Comparison of ENCODE assay signal across 19 cellular contexts in the genomic region with DNA sequence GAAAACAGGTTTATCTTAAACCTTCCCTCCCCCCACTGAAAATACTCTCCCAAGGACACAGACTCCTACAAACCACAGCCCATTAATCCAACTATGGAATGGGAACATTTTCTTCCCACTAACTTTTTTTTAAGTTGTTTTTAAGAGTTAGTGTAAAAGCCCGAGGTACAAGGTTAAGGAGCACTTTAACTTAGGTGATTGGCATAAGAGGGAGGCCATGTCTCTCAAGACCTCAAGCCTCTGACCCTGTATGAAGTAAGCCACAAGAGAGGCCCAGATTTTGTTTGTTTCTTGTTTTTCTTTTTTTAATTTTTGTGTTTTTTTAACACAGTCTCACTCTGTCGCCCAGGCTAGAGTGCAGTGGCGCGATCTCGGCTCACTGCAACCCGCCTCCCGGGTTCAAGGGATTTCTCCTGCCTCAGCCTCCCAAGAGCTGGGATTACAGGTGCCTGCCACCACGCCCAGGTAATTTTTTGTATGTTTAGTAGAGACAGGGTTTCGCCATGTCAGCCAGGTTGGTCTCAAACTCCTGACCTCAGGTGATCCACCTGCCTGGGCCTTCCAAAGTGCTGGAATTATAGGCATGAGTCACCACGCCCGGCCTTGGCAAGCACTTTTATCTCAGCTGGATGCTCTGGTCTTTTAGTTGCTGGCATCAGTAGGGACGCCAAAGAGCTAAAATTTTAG. TPM values are rescaled to one million over a fixed set of nuclear protein-coding genes. Genes with fewer than 3 reads are reported as not detected.
DNase-seq lines count a peak whose midpoint lies in the region; ATAC-seq, FAIRE-seq and TF ChIP-seq lines count a peak whose summit lies in the region.
"Had no signal": no experiment of that assay in that cellular context is flagged by ENCODE, and none has a peak within 500 bp of the region (broad histone marks: within the 10 kb centered on the region; RNA-seq: fewer than 3 reads in every experiment).

No MANE protein-coding gene starts in this region.

- no peak overlapping the region for H3K27ac ChIP-seq in GM23338 (ENCODE audit: low read depth)
- H3K27ac ChIP-seq in H1 (ENCODE audit: low read depth, low read length) = no peak overlapping the region
- no peak overlapping the region for H3K27ac ChIP-seq in spleen
- H3K27ac ChIP-seq in esophagus muscularis mucosa (replicated peaks in 1 of 4) = no peak overlapping the region
- H3K27ac ChIP-seq: RWPE1, SJCRH30 had no signal

- FAIRE-seq in H1 (lab: Jason Lieb, UNC) = no peak
- FAIRE-seq: GM12892 had no signal

- no peak overlapping the region for H3K4ac ChIP-seq in H1 (replicated peaks; ENCODE audit: insufficient read length, low read depth, low read length)

- no peak overlapping the region for H4K8ac ChIP-seq in H1 (ENCODE audit: extremely low read depth, insufficient read depth, low read length)

- no peak overlapping the region for H3K56ac ChIP-seq in H1 (replicated peaks; ENCODE audit: insufficient read length, low read depth, low read length)

- H3K27me3 ChIP-seq in GM23338 (ENCODE audit: insufficient read depth) (no peaks in the 10 kb centered on the region), H1 (replicated peaks in 1 of 4; ENCODE audit: control insufficient read depth in 3 of 4, extremely low read depth in 1 of 4, insufficient read depth in 3 of 4, low read length in 3 of 4) (no peaks in the 10 kb centered on the region), spleen (replicated peaks in 1 of 7) (no peaks in the 10 kb centered on the region), esophagus muscularis mucosa (no peaks in the 10 kb centered on the region)
- H3K27me3 ChIP-seq: SJCRH30 had no signal

- H3K18ac ChIP-seq in H1 (ENCODE audit: extremely low read depth, low read length) = no peak overlapping the region

- no peak overlapping the region for H4K91ac ChIP-seq in H1 (replicated peaks; ENCODE audit: insufficient read length, low read length)

- H3K9ac ChIP-seq in H1 (replicated peaks in 1 of 4; ENCODE audit: extremely low read depth in 1 of 4, low read depth in 3 of 4, low read length in 3 of 4) = no peak overlapping the region

- no peak overlapping the region for H2BK12ac ChIP-seq in H1 (ENCODE audit: low read depth, low read length)

- TF ChIP-seq CTCF in GM23338 (conservative IDR thresholded peaks at IDR 0.05; ENCODE audit: low read depth in 2 of 2) (no peak), H1 (IDR thresholded peaks at IDR 0.05; ENCODE audit: control extremely low read depth in 1 of 3, insufficient read depth in 1 of 3, low read depth in 1 of 3, low read length in 3 of 3) (no peak), spleen (IDR thresholded peaks at IDR 0.05 in 8 of 11, conservative IDR thresholded peaks at IDR 0.05 in 3 of 11) (no peak), esophagus muscularis mucosa (IDR thresholded peaks at IDR 0.05) (no peak)

- H3K4me1 ChIP-seq in GM23338 (ENCODE audit: insufficient read depth) = peaks cover 19% of the 10 kb centered on the region
- H3K4me1 ChIP-seq in H1 (replicated peaks in 1 of 4; ENCODE audit: control insufficient read depth in 3 of 4, insufficient read depth in 4 of 4, low read length in 3 of 4) = peaks cover 0 to 10% (median 4%) of the 10 kb centered on the region in 4 experiments; a peak in 3 of 7 replicates
- H3K4me1 ChIP-seq in spleen = peaks cover 0 to 22% (median 3%) of the 10 kb centered on the region in 6 donors
- H3K4me1 ChIP-seq in esophagus muscularis mucosa = no peaks in the 10 kb centered on the region
- H3K4me1 ChIP-seq: SJCRH30 had no signal

- H3K23ac ChIP-seq in H1 (ENCODE audit: insufficient read length) = no peak overlapping the region

- CTCF ChIA-PET in H1 (lab: Charles Lee; ENCODE audit: partially characterized antibody) = interaction anchor here (1.0 to 2.0 kb wide), 2 partner anchors 18 to 37 kb away, joined by 3 to 6 read pairs; no protein-coding TSS in a partner anchor
- CTCF ChIA-PET in activated naive CD4-positive, alpha-beta T cell treated with anti-CD3 and anti-CD28 coated beads for 36 hours (lab: Charles Lee) = interaction anchor here (0.7 kb wide), 1 partner anchor 779 kb away, joined by 3 read pairs; no protein-coding TSS in a partner anchor

- no peaks in the 10 kb centered on the region for H3K36me3 Mint-ChIP-seq in GM23338 (ENCODE audit: low read depth)
- H3K36me3 Mint-ChIP-seq in activated naive CD4-positive, alpha-beta T cell treated with anti-CD3 and anti-CD28 coated beads for 36 hours (ENCODE audit: low read depth) = no peaks in the 10 kb centered on the region

- H3K4me3 Mint-ChIP-seq in GM23338 = no peak overlapping the region
- no peak overlapping the region for H3K4me3 Mint-ChIP-seq in activated naive CD4-positive, alpha-beta T cell treated with anti-CD3 and anti-CD28 coated beads for 36 hours

- H3K27me3 Mint-ChIP-seq in GM23338 (ENCODE audit: insufficient read depth, low read depth, poor library complexity) = peaks cover 4% of the 10 kb centered on the region
- H3K27me3 Mint-ChIP-seq in activated naive CD4-positive, alpha-beta T cell treated with anti-CD3 and anti-CD28 coated beads for 36 hours (ENCODE audit: low read depth) = no peaks in the 10 kb centered on the region

- no peak overlapping the region for H3K14ac ChIP-seq in H1 (ENCODE audit: insufficient read length)

- TF ChIP-seq POLR2A in H1 (IDR thresholded peaks at IDR 0.05; ENCODE audit: control extremely low read depth in 1 of 2, low read depth in 2 of 2, low read length in 2 of 2) (no peak), spleen (IDR thresholded peaks at IDR 0.05) (no peak), esophagus muscularis mucosa (IDR thresholded peaks at IDR 0.05; ENCODE audit: low read depth) (no peak)

- no peaks in the 10 kb centered on the region for H4K20me1 ChIP-seq in GM23338 (replicated peaks; ENCODE audit: insufficient read depth)
- no peaks in the 10 kb centered on the region for H4K20me1 ChIP-seq in H1 (replicated peaks in 1 of 2; ENCODE audit: control insufficient read depth in 1 of 2, insufficient read depth in 2 of 2, low read length in 2 of 2)

- peak; percentile 41; the same call in 2 of the 3 replicates for ATAC-seq in GM23338

- no peak for TF ChIP-seq RAD21 in H1 (IDR thresholded peaks at IDR 0.05 in 1 of 2, conservative IDR thresholded peaks at IDR 0.05 in 1 of 2; ENCODE audit: low read depth in 2 of 2, low read length in 2 of 2)

- no peaks in the 10 kb centered on the region for H3K9me2 ChIP-seq in GM23338 (ENCODE audit: insufficient read depth)

- H3K4me3 ChIP-seq in GM23338 (no peak overlapping the region), H1 (ENCODE audit: extremely low read depth in 1 of 4, insufficient read depth in 2 of 4, low read depth in 3 of 4, low read length in 4 of 4) (no peak overlapping the region), spleen (no peak overlapping the region), esophagus muscularis mucosa (no peak overlapping the region)
- H3K4me3 ChIP-seq: SJCRH30 had no signal

- H2AK5ac ChIP-seq in H1 (ENCODE audit: low read depth, low read length) = no peak overlapping the region

- H3K79me1 ChIP-seq in H1 (ENCODE audit: low read depth, low read length) = no peaks in the 10 kb centered on the region

- intact Hi-C loops in spleen (cut with DNase I; ENCODE audit: low total_unique reads) (no loop called here), esophagus muscularis mucosa (cut with DNase I) (no loop called here)
- intact Hi-C loops in activated naive CD4-positive, alpha-beta T cell treated with anti-CD3 and anti-CD28 coated beads for 36 hours (cut with micrococcal nuclease) = no loop called here

- WGBS in H1 (ENCODE audit: extremely low coverage in 1 of 2, insufficient coverage in 1 of 2, insufficient read length in 1 of 2, insufficient replicate concordance in 2 of 2, low coverage in 1 of 2, low lambda C conversion rate in 2 of 2, missing lambda C conversion rate in 1 of 2), 2 experiments = 90% methylated on average over 12 of the region's 12 CpGs; no CpG with 5 or more reads in 1 of the 2 experiments
- WGBS in spleen, 5 donors = 91 to 93% (median 92%) methylated on average over 12 of the region's 12 CpGs
- WGBS in esophagus muscularis mucosa = 88% methylated on average over 12 of the region's 12 CpGs

- DNase-seq in GM23338 (ENCODE audit: low spot score) (no peak), NCI-H69 (lab: John Stamatoyannopoulos, UW) (peak; percentile 47), H1 (ENCODE audit: low read depth in 1 of 2, low spot score in 2 of 2) (no peak), spleen (peak; percentile 11), esophagus muscularis mucosa (ENCODE audit: extremely low spot score) (no peak), NCI-H345 treated with DMSO at 0.1 percent for 48 hours (lab: John Stamatoyannopoulos, UW; ENCODE audit: unreplicated experiment) (no peak)
- no peak for DNase-seq in activated naive CD4-positive, alpha-beta T cell treated with anti-CD3 and anti-CD28 coated beads for 36 hours
- DNase-seq: ACHN, AML-193, COR-L47, DMS153, NCI-H1417, NCI-H187 treated with DMSO at 0.1 percent for 48 hours, NCI-H446 treated with DMSO at 0.1 percent for 48 hours, NCI-H748 treated with DMSO at 0.1 percent for 48 hours, SJCRH30 had no signal

- no peaks in the 10 kb centered on the region for H3K79me2 ChIP-seq in GM23338 (replicated peaks; ENCODE audit: insufficient read depth)
- H3K79me2 ChIP-seq in H1 (ENCODE audit: control insufficient read depth in 1 of 2, insufficient read depth in 2 of 2, low read length in 2 of 2) = no peaks in the 10 kb centered on the region

- H3K4me1 Mint-ChIP-seq in GM23338 = peaks cover 25% of the 10 kb centered on the region
- peaks cover 10% of the 10 kb centered on the region for H3K4me1 Mint-ChIP-seq in activated naive CD4-positive, alpha-beta T cell treated with anti-CD3 and anti-CD28 coated beads for 36 hours (ENCODE audit: low read depth)

- H2BK15ac ChIP-seq in H1 (ENCODE audit: low read length) = no peak overlapping the region

- H3K27ac Mint-ChIP-seq in GM23338 = no peak overlapping the region
- no peak overlapping the region for H3K27ac Mint-ChIP-seq in activated naive CD4-positive, alpha-beta T cell treated with anti-CD3 and anti-CD28 coated beads for 36 hours

- no peak overlapping the region for H2AFZ ChIP-seq in GM23338
- H2AFZ ChIP-seq in H1 (ENCODE audit: low read length) = no peak overlapping the region

- H3K36me3 ChIP-seq in GM23338 (ENCODE audit: insufficient read depth) (no peaks in the 10 kb centered on the region), H1 (ENCODE audit: control insufficient read depth in 2 of 4, insufficient read depth in 4 of 4, low read length in 3 of 4) (no peaks in the 10 kb centered on the region), spleen (no peaks in the 10 kb centered on the region), esophagus muscularis mucosa (no peaks in the 10 kb centered on the region)
- H3K36me3 ChIP-seq: SJCRH30 had no signal

- no peaks in the 10 kb centered on the region for H3K9me3 Mint-ChIP-seq in GM23338
- H3K9me3 Mint-ChIP-seq in activated naive CD4-positive, alpha-beta T cell treated with anti-CD3 and anti-CD28 coated beads for 36 hours = no peaks in the 10 kb centered on the region

- H2BK5ac ChIP-seq in H1 (ENCODE audit: low read depth, low read length) = no peak overlapping the region

- TF ChIP-seq EP300 in H1 (IDR thresholded peaks at IDR 0.05; ENCODE audit: borderline replicate concordance in 1 of 2, low read depth in 2 of 2, low read length in 2 of 2) (no peak), esophagus muscularis mucosa (IDR thresholded peaks at IDR 0.05) (no peak)

- no peak overlapping the region for H4K5ac ChIP-seq in H1 (ENCODE audit: insufficient read length, low read depth, low read length)

- H2BK20ac ChIP-seq in H1 (ENCODE audit: low read length) = no peak overlapping the region

- H2BK120ac ChIP-seq in H1 (replicated peaks; ENCODE audit: low read depth, low read length) = no peak overlapping the region

- H3K4me2 ChIP-seq in GM23338 = peak overlapping the region; percentile 6; the same call in 1 of the 2 replicates
- no peak overlapping the region for H3K4me2 ChIP-seq in H1 (ENCODE audit: insufficient read depth in 1 of 2, low read depth in 2 of 2, low read length in 2 of 2)

- H3F3A ChIP-seq in GM23338 (replicated peaks; ENCODE audit: low read depth) = no peaks in the 10 kb centered on the region

- POLR2A ChIA-PET in H1 (lab: Charles Lee; ENCODE audit: partially characterized antibody) = interaction anchor here (0.7 to 1.6 kb wide), 2 partner anchors 9 to 57 kb away, joined by 3 to 6 read pairs; no protein-coding TSS in a partner anchor

- no peaks in the 10 kb centered on the region for H3K9me3 ChIP-seq in H1 (ENCODE audit: insufficient read depth in 2 of 2, low read depth in 1 of 2, low read length in 1 of 2)
- H3K9me3 ChIP-seq in spleen = no peaks in the 10 kb centered on the region
- no peaks in the 10 kb centered on the region for H3K9me3 ChIP-seq in esophagus muscularis mucosa
- H3K9me3 ChIP-seq: SJCRH30 had no signal

- no peaks in the 10 kb centered on the region for H3K23me2 ChIP-seq in H1 (ENCODE audit: low read depth, low read length)

RNA-seq across cellular contexts. Expression of gene ARMH1, which starts 14.4 kb away (rescaled TPM):
- 0.31 and 0.62 TPM in 2 replicates for total RNA-seq in GM23338 (2014; rRNA removed; shearing (Covaris generic))
- polyA plus RNA-seq in GM23338 (2016; fragmentation: Nextera tagmentation; extraction: Ambion mirVana) (1.0 TPM in 1 of 2 replicates, not detected in the other), H1 (2011; rRNA removed) (0.85 and 3.3 TPM in 2 replicates), spleen (10 to 100 TPM; 43.9 to 86.0 (median 77.4) TPM)
- 0.63 and 0.82 TPM in 2 replicates for total RNA-seq in H1 (2021; fragmentation: NEBNext Ultra II Directional; extraction: Animal tissue kit (Norgen Biotek cat#: 25700))
- polyA plus RNA-seq in H1 (2011; cell fraction: cytosol; rRNA removed) = 1.7 TPM
- 10.3 TPM for polyA plus RNA-seq in H1 (2011; cell fraction: nucleus; rRNA removed)
- 1.6 to 1.7 TPM (median 1.7 TPM) in 4 replicates for polyA plus RNA-seq in H1 (2012, experiment 1 of 2)
- 0.87 TPM for polyA plus RNA-seq in H1 (2012, experiment 2 of 2)
- 0.65 TPM for polyA plus RNA-seq in H1 (2013, experiment 1 of 2)
- 0.81 TPM for polyA plus RNA-seq in H1 (2013, experiment 2 of 2)
- 0.41 and 1.2 TPM in 2 replicates for polyA minus RNA-seq in H1 (2011; rRNA and poly(A)+ RNA removed)
- 2.7 TPM for polyA minus RNA-seq in H1 (2011; cell fraction: cytosol; rRNA and poly(A)+ RNA removed)
- polyA minus RNA-seq in H1 (2011; cell fraction: nucleus; rRNA and poly(A)+ RNA removed) = 1.7 TPM
- total RNA-seq in spleen (10 to 100 TPM; 12.2 to 24.7 (median 16.2) TPM), esophagus muscularis mucosa (under 1 TPM; 0.26 to 0.75 (median 0.54) TPM)
- 100 to 1,000 TPM; 143 to 155 TPM for total RNA-seq in activated naive CD4-positive, alpha-beta T cell treated with anti-CD3 and anti-CD28 coated beads for 36 hours
- total RNA-seq: H4, SJCRH30 had no signal

RNA-seq across cellular contexts. Expression of gene TMEM53, which starts 14.6 kb away (rescaled TPM):
- total RNA-seq in GM23338 (2014; rRNA removed; shearing (Covaris generic)) = 4.3 and 20.8 TPM in 2 replicates
- 10.6 and 15.4 TPM in 2 replicates for polyA plus RNA-seq in GM23338 (2016; fragmentation: Nextera tagmentation; extraction: Ambion mirVana)
- 6.7 and 9.5 TPM in 2 replicates for total RNA-seq in H1 (2021; fragmentation: NEBNext Ultra II Directional; extraction: Animal tissue kit (Norgen Biotek cat#: 25700))
- 27.9 and 38.9 TPM in 2 replicates for polyA plus RNA-seq in H1 (2011; rRNA removed)
- polyA plus RNA-seq in H1 (2011; cell fraction: cytosol; rRNA removed) = 16.2 TPM
- 13.8 TPM for polyA plus RNA-seq in H1 (2011; cell fraction: nucleus; rRNA removed)
- polyA plus RNA-seq in H1 (2012, experiment 1 of 2) = 7.9 to 14.5 TPM (median 11.6 TPM) in 4 replicates
- 10.1 TPM for polyA plus RNA-seq in H1 (2012, experiment 2 of 2)
- polyA plus RNA-seq in H1 (2013, experiment 1 of 2) = 9.7 TPM
- 10.5 TPM for polyA plus RNA-seq in H1 (2013, experiment 2 of 2)
- polyA minus RNA-seq in H1 (2011; rRNA and poly(A)+ RNA removed) = 10.7 and 11.6 TPM in 2 replicates
- polyA minus RNA-seq in H1 (2011; cell fraction: cytosol; rRNA and poly(A)+ RNA removed) = 8.9 TPM
- polyA minus RNA-seq in H1 (2011; cell fraction: nucleus; rRNA and poly(A)+ RNA removed) = 5.7 TPM
- total RNA-seq in spleen = 1 to 10 TPM; 4.3 to 7.5 (median 5.4) TPM
- polyA plus RNA-seq in spleen = 1 to 10 TPM; 4.9 to 5.7 (median 5.5) TPM
- 1 to 10 TPM; 4.5 to 7.0 (median 5.7) TPM for total RNA-seq in esophagus muscularis mucosa
- 1 to 10 TPM; 4.5 to 4.9 TPM for total RNA-seq in activated naive CD4-positive, alpha-beta T cell treated with anti-CD3 and anti-CD28 coated beads for 36 hours

RNA-seq across cellular contexts. Expression of gene RNU5D-1, which starts 42.1 kb away (rescaled TPM):
- not detected in 2 replicates for total RNA-seq in GM23338 (2014; rRNA removed; shearing (Covaris generic))
- polyA plus RNA-seq in GM23338 (2016; fragmentation: Nextera tagmentation; extraction: Ambion mirVana) = not detected in 2 replicates
- total RNA-seq in H1 (2021; fragmentation: NEBNext Ultra II Directional; extraction: Animal tissue kit (Norgen Biotek cat#: 25700)) = 17.4 TPM in 1 of 2 replicates, not detected in the other
- polyA plus RNA-seq in H1 (2011; rRNA removed) = under 0.01 TPM in 1 of 2 replicates, not detected in the other
- not detected for polyA plus RNA-seq in H1 (2011; cell fraction: cytosol; rRNA removed)
- not detected for polyA plus RNA-seq in H1 (2011; cell fraction: nucleus; rRNA removed)
- not detected in 4 replicates for polyA plus RNA-seq in H1 (2012, experiment 1 of 2)
- not detected for polyA plus RNA-seq in H1 (2012, experiment 2 of 2)
- not detected for polyA plus RNA-seq in H1 (2013, experiment 1 of 2)
- not detected for polyA plus RNA-seq in H1 (2013, experiment 2 of 2)
- polyA minus RNA-seq in H1 (2011; rRNA and poly(A)+ RNA removed) = under 0.01 TPM in 2 replicates
- polyA minus RNA-seq in H1 (2011; cell fraction: cytosol; rRNA and poly(A)+ RNA removed) = 360 TPM
- under 0.01 TPM for polyA minus RNA-seq in H1 (2011; cell fraction: nucleus; rRNA and poly(A)+ RNA removed)
- total RNA-seq in spleen = not detected
- not detected for polyA plus RNA-seq in spleen
- not detected for total RNA-seq in esophagus muscularis mucosa
- total RNA-seq in activated naive CD4-positive, alpha-beta T cell treated with anti-CD3 and anti-CD28 coated beads for 36 hours = not detected
- total RNA-seq: H4, SJCRH30 had no signal

RNA-seq across cellular contexts. Expression of gene KIF2C, which starts 50.7 kb away (rescaled TPM):
- total RNA-seq in GM23338 (2014; rRNA removed; shearing (Covaris generic)) = 58.2 and 62.9 TPM in 2 replicates
- polyA plus RNA-seq in GM23338 (2016; fragmentation: Nextera tagmentation; extraction: Ambion mirVana) = 35.9 and 38.0 TPM in 2 replicates
- total RNA-seq in H1 (2021; fragmentation: NEBNext Ultra II Directional; extraction: Animal tissue kit (Norgen Biotek cat#: 25700)) = 66.4 and 68.1 TPM in 2 replicates
- polyA plus RNA-seq in H1 (2011; rRNA removed) = 36.7 and 41.8 TPM in 2 replicates
- polyA plus RNA-seq in H1 (2011; cell fraction: cytosol; rRNA removed) = 57.4 TPM
- 56.1 TPM for polyA plus RNA-seq in H1 (2011; cell fraction: nucleus; rRNA removed)
- polyA plus RNA-seq in H1 (2012, experiment 1 of 2) = 52.0 to 56.6 TPM (median 53.3 TPM) in 4 replicates
- 17.3 TPM for polyA plus RNA-seq in H1 (2012, experiment 2 of 2)
- polyA plus RNA-seq in H1 (2013, experiment 1 of 2) = 52.4 TPM
- 49.1 TPM for polyA plus RNA-seq in H1 (2013, experiment 2 of 2)
- 72.0 and 73.1 TPM in 2 replicates for polyA minus RNA-seq in H1 (2011; rRNA and poly(A)+ RNA removed)
- polyA minus RNA-seq in H1 (2011; cell fraction: cytosol; rRNA and poly(A)+ RNA removed) = 35.7 TPM
- 28.7 TPM for polyA minus RNA-seq in H1 (2011; cell fraction: nucleus; rRNA and poly(A)+ RNA removed)
- total RNA-seq in spleen = 1 to 10 TPM; 1.6 to 6.6 (median 5.0) TPM
- polyA plus RNA-seq in spleen = 1 to 10 TPM; 1.4 to 7.6 (median 2.9) TPM
- 1 to 10 TPM in 2 of 4 donors, under 1 TPM in 2; 0.17 to 1.2 (median 0.96) TPM for total RNA-seq in esophagus muscularis mucosa
- total RNA-seq in activated naive CD4-positive, alpha-beta T cell treated with anti-CD3 and anti-CD28 coated beads for 36 hours = 100 to 1,000 TPM; 147 to 154 TPM

Comparison
In these comparisons a context has a peak if more than half of its experiments do, and no peak if none do; other contexts are left out.
1. DNase-seq: peak in NCI-H69 (single experiment) and spleen (single experiment); none in GM23338 (single experiment), H1 (0 of 2), esophagus muscularis mucosa (single experiment), activated naive CD4-positive, alpha-beta T cell treated with anti-CD3 and anti-CD28 coated beads for 36 hours (single experiment) and NCI-H345 treated with DMSO at 0.1 percent for 48 hours (single experiment).
2. RNA of gene ARMH1, which starts 14.4 kb away (total RNA-seq): 143 to 155 TPM in activated naive CD4-positive, alpha-beta T cell treated with anti-CD3 and anti-CD28 coated beads for 36 hours; 12.2 to 24.7 TPM in spleen, 0.63 to 0.82 TPM in H1, 0.26 to 0.75 TPM in esophagus muscularis mucosa and 0.31 to 0.62 TPM in GM23338; every median in the first group is over 4 times any median in the second.